ENCODE assay signal across 14 cellular contexts in genomic region chr10:6296456-6297214, GRCh38.
DNase-seq lines count a peak whose midpoint lies in the region; ATAC-seq and TF ChIP-seq lines count a peak whose summit lies in the region.
"Had no signal": no experiment of that assay in that cellular context is flagged by ENCODE, and none has a peak within 500 bp of the region (broad histone marks: within the 10 kb centered on the region; RNA-seq: fewer than 3 reads in every experiment).

No MANE protein-coding gene starts in this region.

- H3K4me3 ChIP-seq in breast epithelium = no peak overlapping the region
- H3K4me3 ChIP-seq in tibial nerve = no peak overlapping the region
- H3K4me3 ChIP-seq: skin epidermis had no signal

- H3K27me3 Mint-ChIP-seq in natural killer cell treated with Interleukin-12 subunit alpha and Interleukin-12 subunit beta and Interleukin-15 and Interleukin-18, amount 100 ng/mL, for 72 hours = no peaks in the 10 kb centered on the region
- no peaks in the 10 kb centered on the region for H3K27me3 Mint-ChIP-seq in natural killer cell (ENCODE audit: low read depth in 2 of 2)
- H3K27me3 Mint-ChIP-seq in nephron (ENCODE audit: low read depth) = no peaks in the 10 kb centered on the region
- H3K27me3 Mint-ChIP-seq: naive thymus-derived CD8-positive, alpha-beta T cell had no signal

- ATAC-seq in natural killer cell treated with Interleukin-12 subunit alpha and Interleukin-12 subunit beta and Interleukin-15 and Interleukin-18, amount 100 ng/mL, for 72 hours = no peak
- no peak for ATAC-seq in natural killer cell
- ATAC-seq in HG03097 (IDR thresholded peaks at IDR 0.05; ENCODE audit: low FRiP score, unreplicated experiment) = no peak
- ATAC-seq: naive thymus-derived CD8-positive, alpha-beta T cell had no signal

- TF ChIP-seq POLR2A in breast epithelium (IDR thresholded peaks at IDR 0.05) (no peak), tibial nerve (IDR thresholded peaks at IDR 0.05) (no peak)

- WGBS in tibial nerve, 2 donors = 68 to 79% methylated on average over 6 of the region's 6 CpGs

- TF ChIP-seq EP300 in tibial nerve (IDR thresholded peaks at IDR 0.05) = no peak

- H3K36me3 Mint-ChIP-seq in natural killer cell treated with Interleukin-12 subunit alpha and Interleukin-12 subunit beta and Interleukin-15 and Interleukin-18, amount 100 ng/mL, for 72 hours = no peaks in the 10 kb centered on the region
- no peaks in the 10 kb centered on the region for H3K36me3 Mint-ChIP-seq in natural killer cell
- peaks cover 4% of the 10 kb centered on the region for H3K36me3 Mint-ChIP-seq in nephron (ENCODE audit: low read depth)

- peaks cover 7% of the 10 kb centered on the region for H3K9me3 Mint-ChIP-seq in natural killer cell treated with Interleukin-12 subunit alpha and Interleukin-12 subunit beta and Interleukin-15 and Interleukin-18, amount 100 ng/mL, for 72 hours
- no peaks in the 10 kb centered on the region for H3K9me3 Mint-ChIP-seq in natural killer cell
- peaks cover 13% of the 10 kb centered on the region for H3K9me3 Mint-ChIP-seq in nephron

- no peaks in the 10 kb centered on the region for H3K36me3 ChIP-seq in breast epithelium
- no peaks in the 10 kb centered on the region for H3K36me3 ChIP-seq in tibial nerve

- H3K27me3 ChIP-seq in breast epithelium = no peaks in the 10 kb centered on the region
- H3K27me3 ChIP-seq in tibial nerve = no peaks in the 10 kb centered on the region

- peak overlapping the region; percentile 8 for H3K4me3 Mint-ChIP-seq in natural killer cell treated with Interleukin-12 subunit alpha and Interleukin-12 subunit beta and Interleukin-15 and Interleukin-18, amount 100 ng/mL, for 72 hours
- H3K4me3 Mint-ChIP-seq in natural killer cell = no peak overlapping the region
- no peak overlapping the region for H3K4me3 Mint-ChIP-seq in nephron
- H3K4me3 Mint-ChIP-seq: naive thymus-derived CD8-positive, alpha-beta T cell had no signal

- TF ChIP-seq CTCF in natural killer cell (IDR thresholded peaks at IDR 0.05) (no peak), breast epithelium (IDR thresholded peaks at IDR 0.05) (no peak), nephron (IDR thresholded peaks at IDR 0.05; ENCODE audit: unreplicated experiment in 3 of 3) (no peak), tibial nerve (IDR thresholded peaks at IDR 0.05) (no peak)

- H3K4me1 Mint-ChIP-seq in natural killer cell treated with Interleukin-12 subunit alpha and Interleukin-12 subunit beta and Interleukin-15 and Interleukin-18, amount 100 ng/mL, for 72 hours (ENCODE audit: low read depth in 2 of 2) = peaks cover 57 to 71% of the 10 kb centered on the region in 2 donors
- H3K4me1 Mint-ChIP-seq in natural killer cell = peaks cover 14 to 21% of the 10 kb centered on the region in 2 donors
- H3K4me1 Mint-ChIP-seq in nephron = peaks cover 43% of the 10 kb centered on the region

- peak overlapping the region; percentile 66 to 74 for H3K27ac ChIP-seq in breast epithelium
- no peak overlapping the region for H3K27ac ChIP-seq in tibial nerve

- H3K9me3 ChIP-seq in breast epithelium (no peaks in the 10 kb centered on the region), tibial nerve (no peaks in the 10 kb centered on the region)

- intact Hi-C loops in natural killer cell (cut with micrococcal nuclease) = no loop called here
- intact Hi-C loops in breast epithelium (cut with DNase I; ENCODE audit: low total_unique reads) = no loop called here

- H3K4me1 ChIP-seq in breast epithelium = peaks cover 0 to 9% of the 10 kb centered on the region in 2 donors
- H3K4me1 ChIP-seq in tibial nerve = peaks cover 0 to 26% (median 9%) of the 10 kb centered on the region in 4 donors

- peak overlapping the region; percentile 66 to 93 for H3K27ac Mint-ChIP-seq in natural killer cell treated with Interleukin-12 subunit alpha and Interleukin-12 subunit beta and Interleukin-15 and Interleukin-18, amount 100 ng/mL, for 72 hours
- H3K27ac Mint-ChIP-seq in natural killer cell (no peak overlapping the region), nephron (peak overlapping the region; percentile 17 to 85 (median 74))

- DNase-seq in natural killer cell treated with Interleukin-12 subunit alpha and Interleukin-12 subunit beta and Interleukin-15 and Interleukin-18, amount 100 ng/mL, for 72 hours (ENCODE audit: low spot score) = no peak
- DNase-seq in natural killer cell = no peak
- DNase-seq in breast epithelium (ENCODE audit: low spot score in 2 of 2) = no peak
- DNase-seq in tibial nerve (ENCODE audit: low spot score in 2 of 2) = no peak
- DNase-seq in DMS114 treated with DMSO at 0.1 percent for 48 hours (lab: John Stamatoyannopoulos, UW; ENCODE audit: unreplicated experiment) = no peak
- no peak for DNase-seq in NCI-H1048 (lab: John Stamatoyannopoulos, UW)
- DNase-seq: activated CD4-positive, alpha-beta T cell treated with anti-CD3 and anti-CD28 coated beads for 1 hour; DMS79 treated with DMSO at 0.1 percent for 48 hours; naive thymus-derived CD8-positive, alpha-beta T cell; NCI-H1092 treated with DMSO at 0.1 percent for 48 hours; NCI-H2227 treated with DMSO at 0.1 percent for 48 hours had no signal

Comparison
In these comparisons a context has a peak if more than half of its experiments do, and no peak if none do; other contexts are left out.
1. H3K27ac Mint-ChIP-seq: peak in natural killer cell treated with Interleukin-12 subunit alpha and Interleukin-12 subunit beta and Interleukin-15 and Interleukin-18, amount 100 ng/mL, for 72 hours (2 of 2) and nephron (3 of 3); none in natural killer cell (0 of 2).
2. H3K27ac ChIP-seq: peak in breast epithelium (2 of 2); none in tibial nerve (0 of 4).